ENCODE assay signal across 14 cellular contexts in genomic region chr3:39404943-39405686, GRCh38. TPM values are rescaled to one million over a fixed set of nuclear protein-coding genes. Genes with fewer than 3 reads are reported as not detected.
DNase-seq lines count a peak whose midpoint lies in the region; ATAC-seq and TF ChIP-seq lines count a peak whose summit lies in the region.
"Had no signal": no experiment of that assay in that cellular context is flagged by ENCODE, and none has a peak within 500 bp of the region (broad histone marks: within the 10 kb centered on the region; RNA-seq: fewer than 3 reads in every experiment).

No MANE protein-coding gene starts in this region.

- H3K9me3 Mint-ChIP-seq in activated CD8-positive, alpha-beta memory T cell treated with anti-CD3 and anti-CD28 coated beads, Interleukin-2, amount 10 ng/mL, durations not matched to agents 7 days and 5 days (ENCODE audit: low read depth): no peaks in the 10 kb centered on the region
- no peaks in the 10 kb centered on the region for H3K9me3 Mint-ChIP-seq in neural progenitor cell

- H3K9me3 ChIP-seq in Karpas-422 (ENCODE audit: low read length) (no peaks in the 10 kb centered on the region), neural progenitor cell (ENCODE audit: low read depth) (no peaks in the 10 kb centered on the region), spleen (no peaks in the 10 kb centered on the region)
- H3K9me3 ChIP-seq: gastrocnemius medialis had no signal

- H3K4me3 ChIP-seq in Karpas-422 (ENCODE audit: low read length) (peak overlapping the region; percentile 79; the same call in 1 of the 2 replicates), astrocyte of the cerebellum (ENCODE audit: low read depth, low read length) (peak overlapping the region; percentile 90), neural progenitor cell (no peak overlapping the region), spleen (peak overlapping the region in 1 of 8 donors; percentile 89)

- H4K20me1 ChIP-seq in Karpas-422 (ENCODE audit: insufficient read depth, low read depth, low read length) (peaks cover 24% of the 10 kb centered on the region; the same call in 1 of the 2 replicates), neural progenitor cell (ENCODE audit: low read depth) (peaks cover 29% of the 10 kb centered on the region)

- peaks cover 46% of the 10 kb centered on the region for H3K4me1 Mint-ChIP-seq in activated CD8-positive, alpha-beta memory T cell treated with anti-CD3 and anti-CD28 coated beads, Interleukin-2, amount 10 ng/mL, durations not matched to agents 7 days and 5 days
- peaks cover 14% of the 10 kb centered on the region for H3K4me1 Mint-ChIP-seq in neural progenitor cell

- CTCF ChIA-PET in activated CD8-positive, alpha-beta memory T cell treated with anti-CD3 and anti-CD28 coated beads, Interleukin-2, amount 10 ng/mL, durations not matched to agents 7 days and 5 days (lab: Charles Lee): interaction anchor here (0.6 to 5.0 kb wide), 5 partner anchors 7 to 115 kb away, joined by 3 to 42 read pairs (median 11); no protein-coding TSS in a partner anchor

- H3K4me1 ChIP-seq in Karpas-422 (ENCODE audit: low read length): peaks cover 30% of the 10 kb centered on the region
- peaks cover 15% of the 10 kb centered on the region for H3K4me1 ChIP-seq in neural progenitor cell
- peaks cover 27 to 42% (median 39%) of the 10 kb centered on the region in 6 donors for H3K4me1 ChIP-seq in spleen

- TF ChIP-seq CTCF in astrocyte of the cerebellum (IDR thresholded peaks at IDR 0.05; ENCODE audit: low read depth, low read length, missing control alignments) (no peak), neural progenitor cell (IDR thresholded peaks at IDR 0.05) (no peak), spleen (IDR thresholded peaks at IDR 0.05 in 8 of 11, conservative IDR thresholded peaks at IDR 0.05 in 3 of 11) (no peak)

- ATAC-seq in activated CD8-positive, alpha-beta memory T cell treated with anti-CD3 and anti-CD28 coated beads, Interleukin-2, amount 10 ng/mL, durations not matched to agents 7 days and 5 days: no peak
- ATAC-seq: gastrocnemius medialis had no signal

- H3K27ac Mint-ChIP-seq in activated CD8-positive, alpha-beta memory T cell treated with anti-CD3 and anti-CD28 coated beads, Interleukin-2, amount 10 ng/mL, durations not matched to agents 7 days and 5 days: peak overlapping the region; percentile 91
- no peak overlapping the region for H3K27ac Mint-ChIP-seq in neural progenitor cell

- H3K27ac ChIP-seq in Karpas-422 (ENCODE audit: low read length): no peak overlapping the region
- no peak overlapping the region for H3K27ac ChIP-seq in neural progenitor cell
- H3K27ac ChIP-seq in spleen: no peak overlapping the region

- in situ Hi-C loops in astrocyte of the cerebellum (cut with HindIII; ENCODE audit: low sequenced_read_pairs): no loop called here

- no peak for DNase-seq in activated CD8-positive, alpha-beta memory T cell treated with anti-CD3 and anti-CD28 coated beads, Interleukin-2, amount 10 ng/mL, durations not matched to agents 7 days and 5 days
- no peak for DNase-seq in activated CD8-positive, alpha-beta memory T cell treated with anti-CD3 and anti-CD28 coated beads, Interleukin-2, amount 50 U/mL, for 4 hours
- DNase-seq in Karpas-422: no peak
- DNase-seq in astrocyte of the cerebellum (ENCODE audit: low read depth): no peak
- DNase-seq in neural progenitor cell (ENCODE audit: low spot score): no peak
- no peak for DNase-seq in NCI-H128 (lab: John Stamatoyannopoulos, UW; ENCODE audit: unreplicated experiment)
- no peak for DNase-seq in spleen
- no peak for DNase-seq in NCI-H1694 treated with DMSO at 0.1 percent for 48 hours (lab: John Stamatoyannopoulos, UW)
- DNase-seq: ACHN; activated CD4-positive, CD25-positive, alpha-beta regulatory T cell; EL; gastrocnemius medialis; NCI-H446 had no signal

- H3K27me3 Mint-ChIP-seq in activated CD8-positive, alpha-beta memory T cell treated with anti-CD3 and anti-CD28 coated beads, Interleukin-2, amount 10 ng/mL, durations not matched to agents 7 days and 5 days: no peaks in the 10 kb centered on the region
- H3K27me3 Mint-ChIP-seq in neural progenitor cell (ENCODE audit: insufficient read depth, low read depth): peaks cover 5% of the 10 kb centered on the region
- H3K27me3 Mint-ChIP-seq: activated naive CD8-positive, alpha-beta T cell had no signal

- no peaks in the 10 kb centered on the region for H3K9me2 ChIP-seq in Karpas-422 (replicated peaks; ENCODE audit: insufficient read depth, low read length)

- H3K36me3 Mint-ChIP-seq in activated CD8-positive, alpha-beta memory T cell treated with anti-CD3 and anti-CD28 coated beads, Interleukin-2, amount 10 ng/mL, durations not matched to agents 7 days and 5 days: peaks cover 35% of the 10 kb centered on the region
- H3K36me3 Mint-ChIP-seq in neural progenitor cell: peaks cover 12% of the 10 kb centered on the region

- intact Hi-C loops in spleen (cut with DNase I; ENCODE audit: low total_unique reads): no loop called here

- WGBS in spleen, 5 donors: 80 to 93% (median 89%) methylated on average over 15 of the region's 15 CpGs

- H3K4me3 Mint-ChIP-seq in activated CD8-positive, alpha-beta memory T cell treated with anti-CD3 and anti-CD28 coated beads, Interleukin-2, amount 10 ng/mL, durations not matched to agents 7 days and 5 days: no peak overlapping the region
- peak overlapping the region; percentile 96 for H3K4me3 Mint-ChIP-seq in neural progenitor cell

- H3K27me3 ChIP-seq in Karpas-422 (ENCODE audit: low read length): no peaks in the 10 kb centered on the region
- H3K27me3 ChIP-seq in neural progenitor cell: no peaks in the 10 kb centered on the region
- H3K27me3 ChIP-seq in spleen (replicated peaks in 1 of 7): no peaks in the 10 kb centered on the region
- H3K27me3 ChIP-seq: gastrocnemius medialis had no signal

- H3K79me2 ChIP-seq in Karpas-422 (ENCODE audit: low read length): peaks cover 20% of the 10 kb centered on the region
- peaks cover 36% of the 10 kb centered on the region for H3K79me2 ChIP-seq in neural progenitor cell (ENCODE audit: low read depth)

- H3K4me2 ChIP-seq in Karpas-422 (ENCODE audit: low read depth, low read length, poor library complexity, severe bottlenecking) (peak overlapping the region; percentile 86), neural progenitor cell (no peak overlapping the region)

- H3K36me3 ChIP-seq in Karpas-422 (ENCODE audit: insufficient read depth, low read length): peaks cover 30% of the 10 kb centered on the region
- H3K36me3 ChIP-seq in neural progenitor cell: peaks cover 15% of the 10 kb centered on the region
- H3K36me3 ChIP-seq in spleen: peaks cover 0 to 43% (median 22%) of the 10 kb centered on the region in 6 donors

- H2AFZ ChIP-seq in Karpas-422 (ENCODE audit: low read length): no peak overlapping the region
- no peak overlapping the region for H2AFZ ChIP-seq in neural progenitor cell (replicated peaks)

- no peak for TF ChIP-seq POLR2A in spleen (IDR thresholded peaks at IDR 0.05)

- peaks cover 34% of the 10 kb centered on the region for H3F3A ChIP-seq in neural progenitor cell (ENCODE audit: low read depth)

- H3K9ac ChIP-seq in Karpas-422 (ENCODE audit: low read length): no peak overlapping the region
- H3K9ac ChIP-seq in neural progenitor cell: no peak overlapping the region

RNA-seq across cellular contexts. Expression of gene RPSA, which starts 1.4 kb away (rescaled TPM):
- total RNA-seq in activated CD8-positive, alpha-beta memory T cell treated with anti-CD3 and anti-CD28 coated beads, Interleukin-2, amount 10 ng/mL, durations not matched to agents 7 days and 5 days: 1,000 to 10,000 TPM; 1,232 to 1,591 TPM
- 2,449 and 2,497 TPM in 2 replicates for total RNA-seq in Karpas-422 (2014; rRNA removed; shearing (Covaris generic); ENCODE audit: low replicate concordance)
- 2,504 and 2,714 TPM in 2 replicates for total RNA-seq in neural progenitor cell (ENCODE audit: low replicate concordance)
- total RNA-seq in spleen: 1,000 to 10,000 TPM in 1 of 7 donors, 100 to 1,000 TPM in 6; 795 to 1,012 (median 943) TPM
- 1,000 to 10,000 TPM; 2,699 to 3,649 (median 3,099) TPM for polyA plus RNA-seq in spleen

RNA-seq across cellular contexts. Expression of gene SLC25A38, which starts 21.9 kb away (rescaled TPM):
- total RNA-seq in activated CD8-positive, alpha-beta memory T cell treated with anti-CD3 and anti-CD28 coated beads, Interleukin-2, amount 10 ng/mL, durations not matched to agents 7 days and 5 days: 10 to 100 TPM; 36.2 to 55.9 TPM
- total RNA-seq in Karpas-422 (2014; rRNA removed; shearing (Covaris generic); ENCODE audit: low replicate concordance): 38.5 and 54.6 TPM in 2 replicates
- total RNA-seq in neural progenitor cell (ENCODE audit: low replicate concordance): 19.3 and 26.6 TPM in 2 replicates
- total RNA-seq in spleen: 10 to 100 TPM; 23.7 to 30.2 (median 26.0) TPM
- 10 to 100 TPM; 32.3 to 38.4 (median 34.6) TPM for polyA plus RNA-seq in spleen
